Comparison of ENCODE assay signal across 15 cellular contexts in the genomic region with DNA sequence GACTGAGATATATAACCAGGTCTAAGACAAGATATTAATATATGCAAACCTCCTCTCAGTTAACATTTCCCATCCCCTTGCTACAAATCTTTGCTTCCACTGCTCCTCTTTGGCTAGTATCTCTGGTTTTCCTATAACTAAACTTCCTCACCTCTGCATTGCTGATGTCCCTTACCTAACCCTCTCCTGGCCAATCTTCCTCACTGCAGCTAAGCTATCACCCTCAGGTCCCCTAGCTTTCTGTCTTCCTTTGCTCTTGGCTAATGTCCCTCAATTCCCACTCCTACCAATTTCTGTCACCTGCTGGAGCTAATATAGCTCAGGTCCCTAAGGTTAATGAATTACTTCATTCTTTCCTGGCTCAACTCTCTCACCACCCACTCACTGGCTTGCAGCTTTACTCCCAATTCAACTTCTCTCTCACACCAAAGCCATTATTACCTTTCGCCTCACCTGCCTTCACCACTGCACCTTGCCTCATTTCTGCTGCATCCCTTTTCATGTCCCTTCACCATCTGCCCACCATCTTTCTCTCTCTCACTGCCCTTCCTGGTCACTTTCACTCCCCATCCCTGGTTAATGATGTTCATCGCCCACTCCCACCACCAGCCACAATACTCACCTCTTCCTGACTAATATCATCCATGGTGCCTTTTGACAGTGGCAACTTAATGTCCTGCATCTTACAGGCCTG.
"Had no signal": no experiment of that assay in that cellular context is flagged by ENCODE, and none has a peak within 500 bp of the region (broad histone marks: within the 10 kb centered on the region; RNA-seq: fewer than 3 reads in every experiment).

No MANE protein-coding gene starts in this region.

- H3K27me3 Mint-ChIP-seq: activated CD8-positive, alpha-beta memory T cell treated with anti-CD3 and anti-CD28 coated beads, Interleukin-2, amount 10 ng/mL, durations not matched to agents 7 days and 5 days; activated T-cell treated with anti-CD3 and anti-CD28 coated beads, Interleukin-2, amount 50 U/mL, for 24 hours; T-cell had no signal

- H3K4me3 ChIP-seq: left lung, psoas muscle, sigmoid colon had no signal

- FAIRE-seq: endothelial cell of umbilical vein, frontal cortex, keratinocyte had no signal

- H3K27me3 ChIP-seq: left lung, sigmoid colon had no signal

- H3K27ac ChIP-seq: left lung, psoas muscle, sigmoid colon, WERI-Rb-1 had no signal

- H3K27ac Mint-ChIP-seq: activated CD8-positive, alpha-beta memory T cell treated with anti-CD3 and anti-CD28 coated beads, Interleukin-2, amount 10 ng/mL, durations not matched to agents 7 days and 5 days; nephron progenitor cell; T-cell had no signal

- H3K4me1 Mint-ChIP-seq: activated CD8-positive, alpha-beta memory T cell treated with anti-CD3 and anti-CD28 coated beads, Interleukin-2, amount 10 ng/mL, durations not matched to agents 7 days and 5 days; nephron progenitor cell; T-cell had no signal

- H3K9me3 ChIP-seq: left lung, psoas muscle, sigmoid colon had no signal

- H3K4me1 ChIP-seq: left lung, psoas muscle, sigmoid colon had no signal

- H3K9me3 Mint-ChIP-seq: activated T-cell treated with anti-CD3 and anti-CD28 coated beads, Interleukin-2, amount 50 U/mL, for 24 hours; T-cell had no signal

- ATAC-seq: activated CD8-positive, alpha-beta memory T cell treated with anti-CD3 and anti-CD28 coated beads, Interleukin-2, amount 10 ng/mL, durations not matched to agents 7 days and 5 days; left lung; psoas muscle; T-cell had no signal

- H3K4me3 Mint-ChIP-seq: activated CD8-positive, alpha-beta memory T cell treated with anti-CD3 and anti-CD28 coated beads, Interleukin-2, amount 10 ng/mL, durations not matched to agents 7 days and 5 days; activated T-cell treated with anti-CD3 and anti-CD28 coated beads, Interleukin-2, amount 50 U/mL, for 24 hours; nephron progenitor cell; T-cell had no signal

- DNase-seq: activated CD4-positive, alpha-beta T cell treated with anti-CD3 and anti-CD28 coated beads for 48 hours; activated CD8-positive, alpha-beta memory T cell treated with anti-CD3 and anti-CD28 coated beads, Interleukin-2, amount 10 ng/mL, durations not matched to agents 7 days and 5 days; activated gamma-delta T cell treated with Interleukin-2 at 50 U/mL for 16 hours; activated T-cell treated with anti-CD3 and anti-CD28 coated beads, Interleukin-2, amount 50 U/mL, for 24 hours; left lung; mesenchymal stem cell; nephron progenitor cell; psoas muscle; sigmoid colon; stimulated activated naive CD4-positive, alpha-beta T cell treated with Interleukin-2 at 50 U/mL for 16 hours; T-cell; WERI-Rb-1 had no signal
